In genomic region chr16:80563066-80563465, GRCh38 we compare ENCODE assay signal across 9 cellular contexts. TPM values are rescaled to one million over a fixed set of nuclear protein-coding genes. Genes with fewer than 3 reads are reported as not detected.
"Had no signal": no experiment of that assay in that cellular context is flagged by ENCODE, and none has a peak within 500 bp of the region (broad histone marks: within the 10 kb centered on the region; RNA-seq: fewer than 3 reads in every experiment).

No MANE protein-coding gene starts in this region.

- H3K9me3 ChIP-seq: HAP-1 had no signal

- H3K4me1 ChIP-seq: HAP-1 had no signal

- H3K4me3 Mint-ChIP-seq: HFFc6 had no signal

- ATAC-seq: HCT116, K562 had no signal

- H3K36me3 ChIP-seq: HAP-1 had no signal

- H3K4me3 ChIP-seq: HAP-1, K562 had no signal

- H3K9me3 Mint-ChIP-seq: HFFc6 had no signal

- DNase-seq: GOT3, H7, HFFc6, IMR-90, KG1 had no signal

- H3K27ac Mint-ChIP-seq: HFFc6 had no signal

RNA-seq across cellular contexts. Expression of gene DYNLRB2, which starts 22.3 kb away (rescaled TPM):
- total RNA-seq: HT-29, IMR-90, K562 had no signal
- polyA plus RNA-seq: IMR-90, K562 had no signal
